In genomic region chr17:78723001-78723796, GRCh38 we compare ENCODE assay signal across 9 cellular contexts. TPM values are rescaled to one million over a fixed set of nuclear protein-coding genes. Genes with fewer than 3 reads are reported as not detected.
DNase-seq lines count a peak whose midpoint lies in the region; ATAC-seq, FAIRE-seq and TF ChIP-seq lines count a peak whose summit lies in the region.
"Had no signal": no experiment of that assay in that cellular context is flagged by ENCODE, and none has a peak within 500 bp of the region (broad histone marks: within the 10 kb centered on the region; RNA-seq: fewer than 3 reads in every experiment).

No MANE protein-coding gene starts in this region.

- no peaks in the 10 kb centered on the region for H3K27me3 ChIP-seq in endothelial cell of umbilical vein (ENCODE audit: control insufficient read depth in 2 of 2, insufficient read depth in 2 of 2, low read length in 2 of 2)

- H3K4me1 Mint-ChIP-seq in nephron progenitor cell = peaks cover 77% of the 10 kb centered on the region

- H3K36me3 Mint-ChIP-seq in nephron progenitor cell (ENCODE audit: low read depth) = no peaks in the 10 kb centered on the region

- H3K9me3 Mint-ChIP-seq in nephron progenitor cell = no peaks in the 10 kb centered on the region

- peaks cover 21% of the 10 kb centered on the region for H3K79me2 ChIP-seq in endothelial cell of umbilical vein (ENCODE audit: control insufficient read depth, insufficient read depth, low read length)

- intact Hi-C loops in endothelial cell of umbilical vein (cut with micrococcal nuclease) = no loop called here

- dilution Hi-C loops in endothelial cell of umbilical vein (cut with MboI; ENCODE audit: extremely low pct_ligation_motif_present, low sequenced_read_pairs) = no loop called here

- no peaks in the 10 kb centered on the region for H3K9me1 ChIP-seq in endothelial cell of umbilical vein (replicated peaks; ENCODE audit: control insufficient read depth, extremely low read depth, insufficient read depth, low read length)

- no peak for TF ChIP-seq POLR2A in endothelial cell of umbilical vein (IDR thresholded peaks at IDR 0.05; ENCODE audit: low read depth, low read length)

- TF ChIP-seq CTCF in endothelial cell of umbilical vein (IDR thresholded peaks at IDR 0.05; ENCODE audit: extremely low read depth in 1 of 2, insufficient read depth in 1 of 2, low read depth in 1 of 2, low read length in 2 of 2) (no peak), nephron progenitor cell (IDR thresholded peaks at IDR 0.05) (no peak)

- H3K4me2 ChIP-seq in endothelial cell of umbilical vein (ENCODE audit: insufficient read depth, low read length) = no peak overlapping the region

- no peaks in the 10 kb centered on the region for H3K9me3 ChIP-seq in endothelial cell of umbilical vein (replicated peaks; ENCODE audit: control insufficient read depth, insufficient read depth, low read length)

- ATAC-seq in HG03354 (IDR thresholded peaks at IDR 0.05; ENCODE audit: poor library complexity, severe bottlenecking, unreplicated experiment) = no peak
- ATAC-seq in GM21737 (IDR thresholded peaks at IDR 0.05; ENCODE audit: unreplicated experiment) = no peak
- ATAC-seq: left colon had no signal

- H3K27me3 Mint-ChIP-seq in nephron progenitor cell (ENCODE audit: low read depth, poor library complexity) = peaks cover 4% of the 10 kb centered on the region

- peak; percentile 21 for FAIRE-seq in endothelial cell of umbilical vein (lab: Jason Lieb, UNC)

- peak overlapping the region; percentile 86 for H3K4me3 Mint-ChIP-seq in nephron progenitor cell

- H3K4me1 ChIP-seq in endothelial cell of umbilical vein (ENCODE audit: control insufficient read depth, extremely low read depth, insufficient read depth, low read length) = peaks cover under 1% of the 10 kb centered on the region

- H3K4me3 ChIP-seq in endothelial cell of umbilical vein (replicated peaks in 1 of 3; ENCODE audit: insufficient read depth in 1 of 3, low read depth in 1 of 3, low read length in 3 of 3) = no peak overlapping the region

- H3K36me3 ChIP-seq in endothelial cell of umbilical vein (ENCODE audit: control insufficient read depth in 2 of 2, extremely low read depth in 1 of 2, insufficient read depth in 2 of 2, low read length in 2 of 2) = no peaks in the 10 kb centered on the region

- H2AFZ ChIP-seq in endothelial cell of umbilical vein (ENCODE audit: low read depth, low read length) = no peak overlapping the region

- POLR2A ChIA-PET in endothelial cell of umbilical vein (lab: Charles Lee) = no interaction called here

- H3K27ac ChIP-seq in endothelial cell of umbilical vein (ENCODE audit: insufficient read depth, low read depth, low read length) = no peak overlapping the region

- H4K20me1 ChIP-seq in endothelial cell of umbilical vein (replicated peaks; ENCODE audit: control insufficient read depth, extremely low read depth, insufficient read depth, low read length) = peaks cover 6% of the 10 kb centered on the region

- H3K9ac ChIP-seq in endothelial cell of umbilical vein (replicated peaks; ENCODE audit: extremely low read depth, insufficient read depth, low read length) = no peak overlapping the region

- CTCF ChIA-PET in endothelial cell of umbilical vein (lab: Charles Lee) = interaction anchor here (1.0 to 2.3 kb wide), 4 partner anchors 11 to 226 kb away, joined by 3 to 8 read pairs (median 5); no protein-coding TSS in a partner anchor

- peak overlapping the region; percentile 36 for H3K27ac Mint-ChIP-seq in nephron progenitor cell

- DNase-seq in GM03348 (ENCODE audit: low spot score) (peak; percentile 43), NCI-H774 (lab: John Stamatoyannopoulos, UW) (peak; percentile 21), endothelial cell of umbilical vein (ENCODE audit: low read depth, low spot score) (no peak), nephron progenitor cell (peak; percentile 70), T-helper 9 cell (no peak), ureter (ENCODE audit: low spot score) (no peak)

- no TSS peak for BruUV-seq in endothelial cell of umbilical vein (replicated peaks; lab: Mats Ljungman, UMichigan)

TF ChIP-seq in endothelial cell of umbilical vein, 7 proteins besides CTCF, POLR2A, EP300 and RAD21:
- TF ChIP-seq POLR2AphosphoS5 (IDR thresholded peaks at IDR 0.05; ENCODE audit: insufficient read depth, low read depth, low read length) (no peak), EZH2 (IDR thresholded peaks at IDR 0.05; ENCODE audit: borderline replicate concordance, low read depth, low read length, severe bottlenecking) (no peak), FOS (IDR thresholded peaks at IDR 0.05; ENCODE audit: borderline replicate concordance, insufficient read depth, low read length) (no peak), JUN (IDR thresholded peaks at IDR 0.05; ENCODE audit: borderline replicate concordance, insufficient read depth, insufficient read length, low read depth) (no peak), GATA2 (IDR thresholded peaks at IDR 0.05; ENCODE audit: insufficient read depth, insufficient read length, low read depth, low read length) (no peak), MYC (IDR thresholded peaks at IDR 0.05; ENCODE audit: low read depth, low read length) (no peak)
- TF ChIP-seq, protein P1, sequence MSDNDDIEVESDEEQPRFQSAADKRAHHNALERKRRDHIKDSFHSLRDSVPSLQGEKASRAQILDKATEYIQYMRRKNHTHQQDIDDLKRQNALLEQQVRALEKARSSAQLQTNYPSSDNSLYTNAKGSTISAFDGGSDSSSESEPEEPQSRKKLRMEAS (IDR thresholded peaks at IDR 0.05; ENCODE audit: insufficient read depth, insufficient read length) = no peak

RNA-seq across cellular contexts. Expression of gene CYTH1, which starts 58.9 kb away (rescaled TPM):
- total RNA-seq in endothelial cell of umbilical vein (49.9 and 54.2 TPM in 2 replicates), ureter (55.6 TPM)
- 34.5 and 35.9 TPM in 2 replicates for polyA plus RNA-seq in endothelial cell of umbilical vein
- 25.4 and 26.5 TPM in 2 replicates for polyA plus RNA-seq in endothelial cell of umbilical vein (2011; cell fraction: cytosol; rRNA removed)
- 185 and 215 TPM in 2 replicates for polyA plus RNA-seq in endothelial cell of umbilical vein (2011; cell fraction: nucleus; rRNA removed)
- polyA plus RNA-seq in endothelial cell of umbilical vein (2012) = 37.3 and 37.4 TPM in 2 replicates
- 57.1 and 60.9 TPM in 2 replicates for polyA minus RNA-seq in endothelial cell of umbilical vein
- 3.9 TPM for polyA minus RNA-seq in endothelial cell of umbilical vein (2011; cell fraction: cytosol; rRNA and poly(A)+ RNA removed)
- 50.5 and 74.1 TPM in 2 replicates for polyA minus RNA-seq in endothelial cell of umbilical vein (2011; cell fraction: nucleus; rRNA and poly(A)+ RNA removed)

Comparison
In these comparisons a context has a peak if more than half of its experiments do, and no peak if none do; other contexts are left out.
1. DNase-seq: peak in GM03348 (single experiment), NCI-H774 (single experiment) and nephron progenitor cell (single experiment); none in endothelial cell of umbilical vein (single experiment), T-helper 9 cell (single experiment) and ureter (single experiment).